ENCODE assay signal across 16 cellular contexts in the genomic region with DNA sequence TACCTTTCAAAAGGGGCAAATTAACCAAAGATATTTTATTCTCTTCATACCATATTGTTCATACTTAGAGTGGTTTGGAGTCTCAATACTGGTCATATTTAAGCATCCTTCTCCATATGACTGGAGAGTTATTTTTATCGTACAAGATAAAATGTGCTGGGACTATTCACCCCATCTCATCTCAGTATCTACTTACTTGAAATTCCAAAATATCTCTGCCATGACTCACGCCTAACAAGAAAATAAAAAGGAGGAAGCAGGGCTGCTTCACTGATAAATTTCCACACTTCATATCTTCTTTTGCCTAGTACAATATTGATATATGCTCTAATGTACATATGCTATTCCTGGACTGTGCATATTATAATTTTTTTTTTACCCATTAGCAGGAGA.
A peak's percentile ranks its signal among the peaks of the same experiment; 100 is the strongest.
DNase-seq lines count a peak whose midpoint lies in the region; ATAC-seq, FAIRE-seq and TF ChIP-seq lines count a peak whose summit lies in the region.
"Had no signal": no experiment of that assay in that cellular context is flagged by ENCODE, and none has a peak within 500 bp of the region (broad histone marks: within the 10 kb centered on the region; RNA-seq: fewer than 3 reads in every experiment).

No MANE protein-coding gene starts in this region.

- no peak overlapping the region for H3K4me3 ChIP-seq in lower lobe of right lung
- H3K4me3 ChIP-seq: HAP-1 had no signal

- H3K27ac Mint-ChIP-seq in activated CD4-positive, alpha-beta memory T cell treated with anti-CD3 and anti-CD28 coated beads, Interleukin-2, amount 10 ng/mL, durations not matched to agents 7 days and 5 days = no peak overlapping the region

- H3K4me3 Mint-ChIP-seq in activated CD4-positive, alpha-beta memory T cell treated with anti-CD3 and anti-CD28 coated beads, Interleukin-2, amount 10 ng/mL, durations not matched to agents 7 days and 5 days = no peak overlapping the region
- H3K4me3 Mint-ChIP-seq: central memory CD8-positive, alpha-beta T cell had no signal

- no peaks in the 10 kb centered on the region for H3K9me3 ChIP-seq in lower lobe of right lung
- H3K9me3 ChIP-seq: HAP-1 had no signal

- no peaks in the 10 kb centered on the region for H3K36me3 Mint-ChIP-seq in activated CD4-positive, alpha-beta memory T cell treated with anti-CD3 and anti-CD28 coated beads, Interleukin-2, amount 10 ng/mL, durations not matched to agents 7 days and 5 days (ENCODE audit: low read depth)

- H3K9me3 Mint-ChIP-seq in activated CD4-positive, alpha-beta memory T cell treated with anti-CD3 and anti-CD28 coated beads, Interleukin-2, amount 10 ng/mL, durations not matched to agents 7 days and 5 days = peaks cover 13% of the 10 kb centered on the region

- peak; percentile 81 for FAIRE-seq in RCC 7860 (lab: Jason Lieb, UNC)

- DNase-seq in RCC 7860 (ENCODE audit: low spot score) (peak; percentile 77), epithelial cell of prostate (ENCODE audit: low read depth, low spot score) (no peak), omental fat pad (ENCODE audit: low spot score) (no peak), lower lobe of right lung (no peak), NCI-H2029 treated with DMSO at 0.1 percent for 48 hours (lab: John Stamatoyannopoulos, UW) (no peak)
- no peak for DNase-seq in activated CD4-positive, alpha-beta memory T cell treated with anti-CD3 and anti-CD28 coated beads, Interleukin-2, amount 10 ng/mL, durations not matched to agents 7 days and 5 days
- DNase-seq: COR-L47; NCI-H345; SIG-M5; stimulated activated CD4-positive, alpha-beta T cell treated with anti-CD3 and anti-CD28 coated beads, Interleukin-2, amount 100 ng/mL, for 24 hours; stimulated activated naive CD4-positive, alpha-beta T cell had no signal

- peak overlapping the region; percentile 64 for H3K27ac ChIP-seq in epithelial cell of prostate
- no peak overlapping the region for H3K27ac ChIP-seq in lower lobe of right lung
- H3K27ac ChIP-seq: parathyroid adenoma had no signal

- H3K36me3 ChIP-seq in lower lobe of right lung = no peaks in the 10 kb centered on the region
- H3K36me3 ChIP-seq: HAP-1 had no signal

- no peaks in the 10 kb centered on the region for H3K4me1 Mint-ChIP-seq in activated CD4-positive, alpha-beta memory T cell treated with anti-CD3 and anti-CD28 coated beads, Interleukin-2, amount 10 ng/mL, durations not matched to agents 7 days and 5 days
- H3K4me1 Mint-ChIP-seq: central memory CD8-positive, alpha-beta T cell had no signal

- no peak for TF ChIP-seq CTCF in omental fat pad (IDR thresholded peaks at IDR 0.05)
- no peak for TF ChIP-seq CTCF in lower lobe of right lung (IDR thresholded peaks at IDR 0.05)

- H3K27me3 Mint-ChIP-seq in activated CD4-positive, alpha-beta memory T cell treated with anti-CD3 and anti-CD28 coated beads, Interleukin-2, amount 10 ng/mL, durations not matched to agents 7 days and 5 days = no peaks in the 10 kb centered on the region
- H3K27me3 Mint-ChIP-seq: central memory CD8-positive, alpha-beta T cell had no signal

- intact Hi-C loops in lower lobe of right lung (cut with DNase I) = no loop called here

- no peaks in the 10 kb centered on the region for H3K27me3 ChIP-seq in lower lobe of right lung (ENCODE audit: low read depth)

- ATAC-seq in GM18868 (IDR thresholded peaks at IDR 0.05; ENCODE audit: unreplicated experiment) (peak; percentile 3), omental fat pad (ENCODE audit: low FRiP score) (peak; percentile 81), GM18873 (IDR thresholded peaks at IDR 0.05; ENCODE audit: low FRiP score, unreplicated experiment) (no peak), lower lobe of right lung (no peak)

- POLR2A ChIA-PET in activated CD4-positive, alpha-beta memory T cell treated with anti-CD3 and anti-CD28 coated beads, Interleukin-2, amount 10 ng/mL, durations not matched to agents 7 days and 5 days (lab: Charles Lee) = no interaction called here

- no peaks in the 10 kb centered on the region for H3K4me1 ChIP-seq in lower lobe of right lung
- H3K4me1 ChIP-seq: parathyroid adenoma had no signal

- CTCF ChIA-PET in activated CD4-positive, alpha-beta memory T cell treated with anti-CD3 and anti-CD28 coated beads, Interleukin-2, amount 10 ng/mL, durations not matched to agents 7 days and 5 days (lab: Charles Lee) = no interaction called here

Comparison
In these comparisons a context has a peak if more than half of its experiments do, and no peak if none do; other contexts are left out.
1. ATAC-seq: peak in GM18868 (single experiment) and omental fat pad (single experiment); none in GM18873 (single experiment) and lower lobe of right lung (0 of 2).